ENCODE assay signal across 1 cellular context in genomic region chr1:93600663-93601062, GRCh38.
TF ChIP-seq lines count a peak whose summit lies in the region.

No MANE protein-coding gene starts in this region.

TF ChIP-seq in HepG2, 621 proteins besides CTCF, POLR2A, EP300 and RAD21:
- TF ChIP-seq ZNF570 (CRISPR knock-in tag; IDR thresholded peaks at IDR 0.05; ENCODE audit: borderline replicate concordance): no peak
- peak; percentile 16; the same call in 1 of the 2 replicates for TF ChIP-seq ZC3H13 (CRISPR knock-in tag; IDR thresholded peaks at IDR 0.05)
- TF ChIP-seq ZNF687 (CRISPR knock-in tag; IDR thresholded peaks at IDR 0.05): peak; percentile 35
TF ChIP-seq in HepG2: peak in this region for 2.
